In the genomic region with DNA sequence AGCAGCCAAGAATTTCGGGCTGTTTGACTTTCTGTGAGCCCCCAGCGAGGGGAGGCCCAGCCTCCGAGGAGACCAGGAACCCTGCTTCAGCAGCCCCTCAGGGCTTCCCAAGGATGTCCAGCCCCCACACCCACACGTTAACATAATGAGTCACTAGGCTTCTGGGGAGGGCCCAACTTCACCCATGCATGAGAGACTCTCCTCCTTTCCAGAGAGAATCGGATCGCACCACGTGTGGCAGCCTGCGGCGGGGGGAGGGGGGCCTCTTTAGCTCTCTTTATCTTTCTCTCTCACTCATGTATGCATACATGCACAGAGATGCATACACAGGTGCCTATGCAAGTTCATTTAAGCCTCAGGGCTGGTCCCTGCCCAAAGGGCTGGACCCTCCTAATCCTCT, we compare ENCODE assay signal across 1 cellular context.
A peak's percentile ranks its signal among the peaks of the same experiment; 100 is the strongest.
TF ChIP-seq lines count a peak whose summit lies in the region.

No MANE protein-coding gene starts in this region.

TF ChIP-seq in K562, 482 proteins besides CTCF, POLR2A, EP300 and RAD21 (continued from another document and continues in another):
- TF ChIP-seq, protein P1, sequence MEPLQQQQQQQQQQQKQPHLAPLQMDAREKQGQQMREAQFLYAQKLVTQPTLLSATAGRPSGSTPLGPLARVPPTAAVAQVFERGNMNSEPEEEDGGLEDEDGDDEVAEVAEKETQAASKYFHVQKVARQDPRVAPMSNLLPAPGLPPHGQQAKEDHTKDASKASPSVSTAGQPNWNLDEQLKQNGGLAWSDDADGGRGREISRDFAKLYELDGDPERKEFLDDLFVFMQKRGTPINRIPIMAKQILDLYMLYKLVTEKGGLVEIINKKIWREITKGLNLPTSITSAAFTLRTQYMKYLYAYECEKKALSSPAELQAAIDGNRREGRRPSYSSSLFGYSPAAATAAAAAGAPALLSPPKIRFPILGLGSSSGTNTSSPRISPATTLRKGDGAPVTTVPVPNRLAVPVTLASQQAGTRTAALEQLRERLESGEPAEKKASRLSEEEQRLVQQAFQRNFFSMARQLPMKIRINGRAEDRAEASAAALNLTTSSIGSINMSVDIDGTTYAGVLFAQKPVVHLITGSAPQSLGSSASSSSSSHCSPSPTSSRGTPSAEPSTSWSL (CRISPR knock-in tag; IDR thresholded peaks at IDR 0.05; ENCODE audit: borderline replicate concordance) = no peak
- TF ChIP-seq BHLHE40 (IDR thresholded peaks at IDR 0.05; ENCODE audit: low read length) (no peak; the same call in 1 of the 2 replicates), POLR3G (IDR thresholded peaks at IDR 0.05; ENCODE audit: extremely low read depth, insufficient read length, insufficient replicate concordance) (no peak), ZEB2 (IDR thresholded peaks at IDR 0.05) (no peak), JUN (IDR thresholded peaks at IDR 0.05; ENCODE audit: borderline replicate concordance, low read depth, low read length) (peak; percentile 30; the same call in 1 of the 2 replicates), JUN (CRISPR knock-in tag; IDR thresholded peaks at IDR 0.05; ENCODE audit: borderline replicate concordance) (no peak), SAFB2 (IDR thresholded peaks at IDR 0.05; ENCODE audit: borderline replicate concordance, low read depth, low read length, severe bottlenecking) (no peak), CTBP1 (IDR thresholded peaks at IDR 0.05; ENCODE audit: borderline replicate concordance) (no peak), MAFF (IDR thresholded peaks at IDR 0.05; ENCODE audit: low read length) (no peak), E2F5 (CRISPR knock-in tag; IDR thresholded peaks at IDR 0.05) (no peak), RCOR1 (IDR thresholded peaks at IDR 0.05; ENCODE audit: borderline replicate concordance in 1 of 2, low read depth in 2 of 2, low read length in 2 of 2) (no peak), ZBTB26 (CRISPR knock-in tag; IDR thresholded peaks at IDR 0.05) (no peak), HLTF (IDR thresholded peaks at IDR 0.05) (no peak), RAD51 (IDR thresholded peaks at IDR 0.05; ENCODE audit: borderline replicate concordance, low read depth) (peak; percentile 37; the same call in 1 of the 2 replicates), TSHZ1 (CRISPR knock-in tag; IDR thresholded peaks at IDR 0.05) (no peak), DPF2 (IDR thresholded peaks at IDR 0.05) (peak; percentile 42; the same call in 1 of the 2 replicates), FOXP1 (CRISPR knock-in tag; IDR thresholded peaks at IDR 0.05) (no peak), KDM2B (CRISPR knock-in tag; IDR thresholded peaks at IDR 0.05) (no peak), DDX20 (tag; IDR thresholded peaks at IDR 0.05; ENCODE audit: low read depth) (no peak), RB1 (IDR thresholded peaks at IDR 0.05; ENCODE audit: low read depth) (no peak), TEAD4 (IDR thresholded peaks at IDR 0.05; ENCODE audit: low read length) (peak; percentile 19; the same call in 1 of the 2 replicates), TEAD4 (CRISPR knock-in tag; IDR thresholded peaks at IDR 0.05; ENCODE audit: borderline replicate concordance) (no peak), CBX3 (IDR thresholded peaks at IDR 0.05; ENCODE audit: borderline replicate concordance in 1 of 2, low read length in 2 of 2) (no peak), KLF10 (CRISPR knock-in tag; IDR thresholded peaks at IDR 0.05) (no peak), ARID3A (IDR thresholded peaks at IDR 0.05; ENCODE audit: borderline replicate concordance, low read depth, low read length) (no peak), JUND (IDR thresholded peaks at IDR 0.05; ENCODE audit: borderline replicate concordance, low read depth, low read length) (peak; percentile 71; the same call in 1 of the 2 replicates), JUND (tag; IDR thresholded peaks at IDR 0.05; ENCODE audit: borderline replicate concordance, low read depth, low read length) (peak; percentile 11; the same call in 1 of the 3 replicates), TRIM28 (IDR thresholded peaks at IDR 0.05) (no peak), KLF16 (IDR thresholded peaks at IDR 0.05) (no peak), ZNF644 (tag; IDR thresholded peaks at IDR 0.05; ENCODE audit: low read depth) (no peak), SMARCA4 (IDR thresholded peaks at IDR 0.05) (0 out of 2 replicates have a peak, but pooled peaks have one; percentile 22), MTA2 (IDR thresholded peaks at IDR 0.05; ENCODE audit: low read depth) (no peak), KDM5B (IDR thresholded peaks at IDR 0.05; ENCODE audit: insufficient replicate concordance, low read depth, low read length) (no peak), ZNF354B (CRISPR knock-in tag; IDR thresholded peaks at IDR 0.05) (no peak), CBFA2T2 (conservative IDR thresholded peaks at IDR 0.05) (peak; percentile 50), POLR2AphosphoS5 (IDR thresholded peaks at IDR 0.05; ENCODE audit: control insufficient read depth, insufficient read depth, low read depth, low read length) (0 out of 2 replicates have a peak, but pooled peaks have one; percentile 26), ELF1 (tag; IDR thresholded peaks at IDR 0.05) (no peak), NR1H2 (CRISPR knock-in tag; IDR thresholded peaks at IDR 0.05) (no peak)
- TF ChIP-seq, protein P2, sequence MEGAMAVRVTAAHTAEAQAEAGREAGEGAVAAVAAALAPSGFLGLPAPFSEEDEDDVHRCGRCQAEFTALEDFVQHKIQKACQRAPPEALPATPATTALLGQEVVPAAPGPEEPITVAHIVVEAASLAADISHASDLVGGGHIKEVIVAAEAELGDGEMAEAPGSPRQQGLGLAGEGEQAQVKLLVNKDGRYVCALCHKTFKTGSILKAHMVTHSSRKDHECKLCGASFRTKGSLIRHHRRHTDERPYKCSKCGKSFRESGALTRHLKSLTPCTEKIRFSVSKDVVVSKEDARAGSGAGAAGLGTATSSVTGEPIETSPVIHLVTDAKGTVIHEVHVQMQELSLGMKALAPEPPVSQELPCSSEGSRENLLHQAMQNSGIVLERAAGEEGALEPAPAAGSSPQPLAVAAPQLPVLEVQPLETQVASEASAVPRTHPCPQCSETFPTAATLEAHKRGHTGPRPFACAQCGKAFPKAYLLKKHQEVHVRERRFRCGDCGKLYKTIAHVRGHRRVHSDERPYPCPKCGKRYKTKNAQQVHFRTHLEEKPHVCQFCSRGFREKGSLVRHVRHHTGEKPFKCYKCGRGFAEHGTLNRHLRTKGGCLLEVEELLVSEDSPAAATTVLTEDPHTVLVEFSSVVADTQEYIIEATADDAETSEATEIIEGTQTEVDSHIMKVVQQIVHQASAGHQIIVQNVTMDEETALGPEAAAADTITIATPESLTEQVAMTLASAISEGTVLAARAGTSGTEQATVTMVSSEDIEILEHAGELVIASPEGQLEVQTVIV (CRISPR knock-in tag; IDR thresholded peaks at IDR 0.05; ENCODE audit: borderline replicate concordance) = no peak
- TF ChIP-seq, protein P3, sequence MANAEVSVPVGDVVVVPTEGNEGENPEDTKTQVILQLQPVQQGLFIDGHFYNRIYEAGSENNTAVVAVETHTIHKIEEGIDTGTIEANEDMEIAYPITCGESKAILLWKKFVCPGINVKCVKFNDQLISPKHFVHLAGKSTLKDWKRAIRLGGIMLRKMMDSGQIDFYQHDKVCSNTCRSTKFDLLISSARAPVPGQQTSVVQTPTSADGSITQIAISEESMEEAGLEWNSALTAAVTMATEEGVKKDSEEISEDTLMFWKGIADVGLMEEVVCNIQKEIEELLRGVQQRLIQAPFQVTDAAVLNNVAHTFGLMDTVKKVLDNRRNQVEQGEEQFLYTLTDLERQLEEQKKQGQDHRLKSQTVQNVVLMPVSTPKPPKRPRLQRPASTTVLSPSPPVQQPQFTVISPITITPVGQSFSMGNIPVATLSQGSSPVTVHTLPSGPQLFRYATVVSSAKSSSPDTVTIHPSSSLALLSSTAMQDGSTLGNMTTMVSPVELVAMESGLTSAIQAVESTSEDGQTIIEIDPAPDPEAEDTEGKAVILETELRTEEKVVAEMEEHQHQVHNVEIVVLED (CRISPR knock-in tag; IDR thresholded peaks at IDR 0.05) = no peak
- TF ChIP-seq, protein P4, sequence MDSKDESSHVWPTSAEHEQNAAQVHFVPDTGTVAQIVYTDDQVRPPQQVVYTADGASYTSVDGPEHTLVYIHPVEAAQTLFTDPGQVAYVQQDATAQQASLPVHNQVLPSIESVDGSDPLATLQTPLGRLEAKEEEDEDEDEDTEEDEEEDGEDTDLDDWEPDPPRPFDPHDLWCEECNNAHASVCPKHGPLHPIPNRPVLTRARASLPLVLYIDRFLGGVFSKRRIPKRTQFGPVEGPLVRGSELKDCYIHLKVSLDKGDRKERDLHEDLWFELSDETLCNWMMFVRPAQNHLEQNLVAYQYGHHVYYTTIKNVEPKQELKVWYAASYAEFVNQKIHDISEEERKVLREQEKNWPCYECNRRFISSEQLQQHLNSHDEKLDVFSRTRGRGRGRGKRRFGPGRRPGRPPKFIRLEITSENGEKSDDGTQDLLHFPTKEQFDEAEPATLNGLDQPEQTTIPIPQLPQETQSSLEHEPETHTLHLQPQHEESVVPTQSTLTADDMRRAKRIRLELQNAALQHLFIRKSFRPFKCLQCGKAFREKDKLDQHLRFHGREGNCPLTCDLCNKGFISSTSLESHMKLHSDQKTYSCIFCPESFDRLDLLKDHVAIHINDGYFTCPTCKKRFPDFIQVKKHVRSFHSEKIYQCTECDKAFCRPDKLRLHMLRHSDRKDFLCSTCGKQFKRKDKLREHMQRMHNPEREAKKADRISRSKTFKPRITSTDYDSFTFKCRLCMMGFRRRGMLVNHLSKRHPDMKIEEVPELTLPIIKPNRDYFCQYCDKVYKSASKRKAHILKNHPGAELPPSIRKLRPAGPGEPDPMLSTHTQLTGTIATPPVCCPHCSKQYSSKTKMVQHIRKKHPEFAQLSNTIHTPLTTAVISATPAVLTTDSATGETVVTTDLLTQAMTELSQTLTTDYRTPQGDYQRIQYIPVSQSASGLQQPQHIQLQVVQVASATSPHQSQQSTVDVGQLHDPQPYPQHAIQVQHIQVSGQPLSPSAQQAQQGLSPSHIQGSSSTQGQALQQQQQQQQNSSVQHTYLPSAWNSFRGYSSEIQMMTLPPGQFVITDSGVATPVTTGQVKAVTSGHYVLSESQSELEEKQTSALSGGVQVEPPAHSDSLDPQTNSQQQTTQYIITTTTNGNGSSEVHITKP (IDR thresholded peaks at IDR 0.05; ENCODE audit: partially characterized antibody) = peak; percentile 84
- TF ChIP-seq, protein P5, sequence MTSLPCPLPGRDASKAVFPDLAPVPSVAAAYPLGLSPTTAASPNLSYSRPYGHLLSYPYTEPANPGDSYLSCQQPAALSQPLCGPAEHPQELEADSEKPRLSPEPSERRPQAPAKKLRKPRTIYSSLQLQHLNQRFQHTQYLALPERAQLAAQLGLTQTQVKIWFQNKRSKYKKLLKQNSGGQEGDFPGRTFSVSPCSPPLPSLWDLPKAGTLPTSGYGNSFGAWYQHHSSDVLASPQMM (CRISPR knock-in tag; IDR thresholded peaks at IDR 0.05) = no peak
